In the genomic region with DNA sequence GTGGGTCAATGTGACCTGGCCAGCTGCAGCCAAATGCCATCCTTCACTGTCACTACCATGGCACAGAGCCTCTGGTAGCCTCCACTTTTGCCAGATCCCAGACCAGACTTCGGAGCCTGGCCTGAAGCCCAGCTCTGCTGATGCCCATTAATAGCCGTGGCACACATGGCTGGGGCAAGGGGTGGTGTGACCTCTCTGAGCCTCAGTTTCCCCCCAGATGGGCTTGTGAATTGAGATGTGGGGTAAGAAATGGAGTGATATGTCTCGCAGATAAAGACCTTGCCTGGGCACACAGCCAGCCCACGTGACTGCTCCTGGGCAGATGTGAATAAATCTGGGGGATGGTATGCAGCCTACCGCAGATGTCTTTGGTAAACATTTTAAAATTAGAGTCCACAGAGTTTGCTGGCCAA, we compare ENCODE assay signal across 14 cellular contexts. TPM values are rescaled to one million over a fixed set of nuclear protein-coding genes. Genes with fewer than 3 reads are reported as not detected.
A peak's percentile ranks its signal among the peaks of the same experiment; 100 is the strongest.
DNase-seq lines count a peak whose midpoint lies in the region; ATAC-seq and TF ChIP-seq lines count a peak whose summit lies in the region.
"Had no signal": no experiment of that assay in that cellular context is flagged by ENCODE, and none has a peak within 500 bp of the region (broad histone marks: within the 10 kb centered on the region; RNA-seq: fewer than 3 reads in every experiment).

No MANE protein-coding gene starts in this region.

- DNase-seq in activated CD8-positive, alpha-beta memory T cell treated with anti-CD3 and anti-CD28 coated beads, Interleukin-2, amount 50 U/mL, for 4 hours, result peak; percentile 58
- no peak for DNase-seq in activated CD8-positive, alpha-beta memory T cell treated with anti-CD3 and anti-CD28 coated beads, Interleukin-2, amount 50 U/mL, for 48 hours
- DNase-seq in NAMALWA (ENCODE audit: low spot score) (peak; percentile 82), colonic mucosa (peak; percentile 46), renal cortical epithelial cell (ENCODE audit: low read depth) (peak; percentile 36), GDM1 (lab: John Stamatoyannopoulos, UW) (no peak)
- DNase-seq: DMS53, glutamatergic neuron, KG1, PC-3, trophoblast cell had no signal

- no peak overlapping the region for H3K4me3 ChIP-seq in colonic mucosa

- H3K36me3 ChIP-seq in colonic mucosa, result no peaks in the 10 kb centered on the region

- H3K9ac ChIP-seq in colonic mucosa (ENCODE audit: low read depth in 2 of 2, low read length in 2 of 2), result no peak overlapping the region

- H3K9me3 ChIP-seq in colonic mucosa, result no peaks in the 10 kb centered on the region

- ATAC-seq in HG02588 (IDR thresholded peaks at IDR 0.05; ENCODE audit: unreplicated experiment) (no peak), GM19023 (IDR thresholded peaks at IDR 0.05; ENCODE audit: unreplicated experiment) (no peak)
- ATAC-seq: activated CD4-positive, CD25-positive, alpha-beta regulatory T cell treated with anti-CD3 and anti-CD28 coated beads, Interleukin-2, amount 50 U/mL, for 24 hours; PC-3 had no signal

- H3K4me1 ChIP-seq in colonic mucosa, result no peaks in the 10 kb centered on the region

- intact Hi-C loops in colonic mucosa (cut with DNase I), result no loop called here

- TF ChIP-seq CTCF in colonic mucosa (IDR thresholded peaks at IDR 0.05), result no peak

- no peak overlapping the region for H3K27ac ChIP-seq in colonic mucosa

- no peaks in the 10 kb centered on the region for H3K27me3 ChIP-seq in colonic mucosa

RNA-seq across cellular contexts. Expression of gene SUSD3, which starts 13.9 kb away (rescaled TPM):
- total RNA-seq in colonic mucosa (1 to 10 TPM; 1.6 to 2.2 TPM), renal cortical epithelial cell (5.1 and 6.9 TPM in 2 replicates)

RNA-seq across cellular contexts. Expression of gene CARD19, which starts 23.6 kb away (rescaled TPM):
- 10 to 100 TPM; 48.6 to 56.3 TPM for total RNA-seq in colonic mucosa
- 38.0 and 71.7 TPM in 2 replicates for total RNA-seq in renal cortical epithelial cell

Comparison
In these comparisons a context has a peak if more than half of its experiments do, and no peak if none do; other contexts are left out.
1. DNase-seq: peak in activated CD8-positive, alpha-beta memory T cell treated with anti-CD3 and anti-CD28 coated beads, Interleukin-2, amount 50 U/mL, for 4 hours (single experiment), NAMALWA (single experiment), colonic mucosa (single experiment) and renal cortical epithelial cell (single experiment); none in activated CD8-positive, alpha-beta memory T cell treated with anti-CD3 and anti-CD28 coated beads, Interleukin-2, amount 50 U/mL, for 48 hours (single experiment) and GDM1 (single experiment).